In the genomic region with DNA sequence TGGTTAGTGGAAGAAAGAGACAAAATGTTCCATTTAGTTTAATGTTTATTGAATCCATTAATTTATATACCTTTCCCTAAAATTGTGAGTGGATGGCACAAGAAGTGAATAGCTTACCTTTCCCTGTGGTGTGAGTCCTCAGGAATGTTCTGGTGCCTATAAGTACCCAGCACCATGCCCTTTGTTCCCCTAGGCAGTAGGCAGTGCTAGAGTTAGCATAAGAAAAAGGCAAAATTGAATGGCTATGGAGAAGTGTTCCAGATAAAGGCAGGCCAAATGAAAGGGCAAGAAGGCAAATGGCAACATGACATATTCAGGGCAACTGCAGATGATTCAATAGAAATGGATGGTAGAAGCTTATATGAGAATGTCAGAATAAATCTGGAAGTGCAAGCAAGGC, we compare ENCODE assay signal across 13 cellular contexts.
DNase-seq lines count a peak whose midpoint lies in the region; ATAC-seq and TF ChIP-seq lines count a peak whose summit lies in the region.
"Had no signal": no experiment of that assay in that cellular context is flagged by ENCODE, and none has a peak within 500 bp of the region (broad histone marks: within the 10 kb centered on the region; RNA-seq: fewer than 3 reads in every experiment).

No MANE protein-coding gene starts in this region.

- no peak for TF ChIP-seq POLR2A in vagina (IDR thresholded peaks at IDR 0.05)

- DNase-seq in GM23338 (ENCODE audit: low spot score) (peak; percentile 61), iPS DF 19.7 (ENCODE audit: low read depth, low spot score) (peak; percentile 7), NCI-H2107 treated with DMSO at 0.1 percent for 48 hours (lab: John Stamatoyannopoulos, UW; ENCODE audit: unreplicated experiment) (no peak), AG08396 (ENCODE audit: low spot score) (no peak), vagina (ENCODE audit: extremely low spot score in 2 of 2) (no peak)
- DNase-seq: CD4-positive, CD25-positive, alpha-beta regulatory T cell; DMS 273 treated with DMSO at 0.1 percent for 48 hours; IMR-90; KBM-7 had no signal

- no peaks in the 10 kb centered on the region for H4K20me1 ChIP-seq in GM23338 (replicated peaks; ENCODE audit: insufficient read depth)
- no peaks in the 10 kb centered on the region for H4K20me1 ChIP-seq in OCI-LY1 (ENCODE audit: insufficient read depth, low read length)
- H4K20me1 ChIP-seq: BLaER1 had no signal

- H3K27me3 ChIP-seq in GM23338 (ENCODE audit: insufficient read depth) (no peaks in the 10 kb centered on the region), OCI-LY1 (ENCODE audit: insufficient read depth, low read length) (no peaks in the 10 kb centered on the region), vagina (no peaks in the 10 kb centered on the region)
- H3K27me3 ChIP-seq: BLaER1 had no signal

- TF ChIP-seq CTCF in GM23338 (conservative IDR thresholded peaks at IDR 0.05; ENCODE audit: low read depth in 2 of 2): no peak
- TF ChIP-seq CTCF in OCI-LY1 (IDR thresholded peaks at IDR 0.05; ENCODE audit: low read length): no peak
- no peak for TF ChIP-seq CTCF in vagina (IDR thresholded peaks at IDR 0.05)

- no peak overlapping the region for H3K9ac ChIP-seq in OCI-LY1 (ENCODE audit: low read length)
- H3K9ac ChIP-seq: BLaER1 had no signal

- 0 out of 2 replicates have a peak, but pooled peaks cover 6% of the 10 kb centered on the region for H3K9me2 ChIP-seq in GM23338 (ENCODE audit: insufficient read depth)
- no peaks in the 10 kb centered on the region for H3K9me2 ChIP-seq in OCI-LY1 (ENCODE audit: low read depth, low read length)

- H3F3A ChIP-seq in GM23338 (replicated peaks; ENCODE audit: low read depth): no peaks in the 10 kb centered on the region
- no peaks in the 10 kb centered on the region for H3F3A ChIP-seq in OCI-LY1 (ENCODE audit: insufficient read depth, low read length)

- no peaks in the 10 kb centered on the region for H3K36me3 Mint-ChIP-seq in GM23338 (ENCODE audit: low read depth)
- H3K36me3 Mint-ChIP-seq: CD4-positive, CD25-positive, alpha-beta regulatory T cell had no signal

- H2AFZ ChIP-seq in GM23338: no peak overlapping the region
- H2AFZ ChIP-seq in OCI-LY1 (ENCODE audit: low read length): 0 out of 2 replicates have a peak overlapping the region, but pooled peaks have one; percentile 49

- H3K27ac Mint-ChIP-seq in GM23338: no peak overlapping the region
- H3K27ac Mint-ChIP-seq: CD4-positive, CD25-positive, alpha-beta regulatory T cell had no signal

- intact Hi-C loops in vagina (cut with DNase I): no loop called here

- H3K27me3 Mint-ChIP-seq in GM23338 (ENCODE audit: insufficient read depth, low read depth, poor library complexity): no peaks in the 10 kb centered on the region
- H3K27me3 Mint-ChIP-seq: CD4-positive, CD25-positive, alpha-beta regulatory T cell had no signal

- H3K27ac ChIP-seq in GM23338 (ENCODE audit: low read depth) (no peak overlapping the region), OCI-LY1 (ENCODE audit: low read depth, low read length, poor library complexity, severe bottlenecking) (no peak overlapping the region), vagina (no peak overlapping the region)
- H3K27ac ChIP-seq: A549, BLaER1 had no signal

- no peaks in the 10 kb centered on the region for H3K36me3 ChIP-seq in GM23338 (ENCODE audit: insufficient read depth)
- no peaks in the 10 kb centered on the region for H3K36me3 ChIP-seq in OCI-LY1 (ENCODE audit: insufficient read depth, low read length)
- H3K36me3 ChIP-seq in vagina: no peaks in the 10 kb centered on the region
- H3K36me3 ChIP-seq: BLaER1 had no signal

- H3K4me2 ChIP-seq in GM23338: no peak overlapping the region
- no peak overlapping the region for H3K4me2 ChIP-seq in OCI-LY1 (ENCODE audit: low read length)
- H3K4me2 ChIP-seq: A549, BLaER1 had no signal

- no peak overlapping the region for H3K4me3 Mint-ChIP-seq in GM23338
- H3K4me3 Mint-ChIP-seq: CD4-positive, CD25-positive, alpha-beta regulatory T cell had no signal

- ATAC-seq in GM23338 (peak; percentile 100), GM18861 (IDR thresholded peaks at IDR 0.05; ENCODE audit: unreplicated experiment) (no peak)
- ATAC-seq: A549 had no signal

- H3K4me1 Mint-ChIP-seq in GM23338: peaks cover 16% of the 10 kb centered on the region

- H3K4me3 ChIP-seq in GM23338 (no peak overlapping the region), OCI-LY1 (ENCODE audit: low read depth, low read length, poor library complexity, severe bottlenecking) (no peak overlapping the region), vagina (no peak overlapping the region)
- H3K4me3 ChIP-seq: A549, BLaER1 had no signal

- H3K9me3 ChIP-seq in OCI-LY1 (ENCODE audit: low read length) (no peaks in the 10 kb centered on the region), vagina (no peaks in the 10 kb centered on the region)
- H3K9me3 ChIP-seq: A549, BLaER1 had no signal

- no peaks in the 10 kb centered on the region; the same call in 2 of the 3 replicates for H3K9me3 Mint-ChIP-seq in GM23338

- no peaks in the 10 kb centered on the region for H3K79me2 ChIP-seq in GM23338 (replicated peaks; ENCODE audit: insufficient read depth)
- no peaks in the 10 kb centered on the region for H3K79me2 ChIP-seq in OCI-LY1 (ENCODE audit: insufficient read depth, low read length)

- peaks cover 11% of the 10 kb centered on the region for H3K4me1 ChIP-seq in GM23338 (ENCODE audit: insufficient read depth)
- no peaks in the 10 kb centered on the region for H3K4me1 ChIP-seq in OCI-LY1 (ENCODE audit: insufficient read depth, low read length, severe bottlenecking)
- no peaks in the 10 kb centered on the region for H3K4me1 ChIP-seq in vagina
- H3K4me1 ChIP-seq: A549, BLaER1 had no signal

TF ChIP-seq in GM23338, 12 proteins besides CTCF, POLR2A, EP300 and RAD21 (continues in another document):
- TF ChIP-seq, protein P1, sequence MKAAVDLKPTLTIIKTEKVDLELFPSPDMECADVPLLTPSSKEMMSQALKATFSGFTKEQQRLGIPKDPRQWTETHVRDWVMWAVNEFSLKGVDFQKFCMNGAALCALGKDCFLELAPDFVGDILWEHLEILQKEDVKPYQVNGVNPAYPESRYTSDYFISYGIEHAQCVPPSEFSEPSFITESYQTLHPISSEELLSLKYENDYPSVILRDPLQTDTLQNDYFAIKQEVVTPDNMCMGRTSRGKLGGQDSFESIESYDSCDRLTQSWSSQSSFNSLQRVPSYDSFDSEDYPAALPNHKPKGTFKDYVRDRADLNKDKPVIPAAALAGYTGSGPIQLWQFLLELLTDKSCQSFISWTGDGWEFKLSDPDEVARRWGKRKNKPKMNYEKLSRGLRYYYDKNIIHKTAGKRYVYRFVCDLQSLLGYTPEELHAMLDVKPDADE (IDR thresholded peaks at IDR 0.05): no peak
- TF ChIP-seq POLR2AphosphoS5 (IDR thresholded peaks at IDR 0.05; ENCODE audit: low read depth) (no peak), NANOG (IDR thresholded peaks at IDR 0.05; ENCODE audit: borderline replicate concordance) (peak; percentile 7; the same call in 1 of the 2 replicates)

Comparison
In these comparisons a context has a peak if more than half of its experiments do, and no peak if none do; other contexts are left out.
1. DNase-seq: peak in GM23338 (single experiment) and iPS DF 19.7 (single experiment); none in NCI-H2107 treated with DMSO at 0.1 percent for 48 hours (single experiment), AG08396 (single experiment) and vagina (0 of 2).